In the genomic region with DNA sequence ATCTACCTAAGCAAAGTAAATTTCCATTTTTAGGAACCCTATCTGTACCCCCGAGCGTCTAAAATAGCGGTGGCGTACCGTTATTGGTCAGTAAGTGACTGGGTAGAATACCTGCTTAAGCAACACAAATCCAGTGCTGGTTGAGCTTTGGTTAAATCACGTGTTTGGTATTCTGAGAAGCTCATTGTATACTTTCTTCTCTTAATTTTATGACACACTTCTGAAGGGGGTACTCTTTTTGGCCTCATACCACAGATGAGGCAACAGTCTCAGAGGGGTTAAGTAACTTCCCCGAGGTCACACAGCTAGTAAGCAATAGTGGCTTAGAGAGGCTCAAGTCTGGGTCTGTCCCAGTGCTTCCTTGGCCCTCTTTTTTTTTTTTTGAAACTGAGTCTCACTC, we compare ENCODE assay signal across 31 cellular contexts.
DNase-seq lines count a peak whose midpoint lies in the region; ATAC-seq and TF ChIP-seq lines count a peak whose summit lies in the region.
"Had no signal": no experiment of that assay in that cellular context is flagged by ENCODE, and none has a peak within 500 bp of the region (broad histone marks: within the 10 kb centered on the region; RNA-seq: fewer than 3 reads in every experiment).

No MANE protein-coding gene starts in this region.

- no peak for DNase-seq in activated CD4-positive, alpha-beta T cell treated with anti-CD3 and anti-CD28 coated beads, Interleukin-2, amount 10 ng/mL, durations not matched to agents 7 days and 5 days
- DNase-seq in activated CD4-positive, alpha-beta T cell treated with anti-CD3 and anti-CD28 coated beads, Interleukin-2, amount 50 U/mL, for 1 hour = no peak
- DNase-seq in Panc1 (ENCODE audit: low read depth, low spot score) = no peak
- DNase-seq in fibroblast of villous mesenchyme (ENCODE audit: low read depth) = peak; percentile 56
- no peak for DNase-seq in SW480 (ENCODE audit: low spot score)
- DNase-seq: 8988T; activated CD4-positive, alpha-beta T cell treated with anti-CD3 and anti-CD28 coated beads, Interleukin-2, amount 10 ng/mL, durations not matched to agents 24 days and 14 days; activated effector memory CD4-positive, alpha-beta T cell treated with Interleukin-2 at 50 U/mL for 16 hours; activated naive CD8-positive, alpha-beta T cell treated with anti-CD3 and anti-CD28 coated beads for 36 hours; activated T-cell treated with anti-CD3 and anti-CD28 coated beads, Interleukin-2, amount 50 U/mL, for 1 hour; CD4-positive, alpha-beta T cell; colonic mucosa; effector CD4-positive, alpha-beta T cell; glutamatergic neuron; Karpas-422; NCI-H1048; NCI-H2107; NCI-H446 treated with DMSO at 0.1 percent for 48 hours; NCI-H82; SIG-M5; substantia nigra; SW 1271; T1000 had no signal

- peaks cover 30% of the 10 kb centered on the region for H3K4me1 ChIP-seq in Panc1 (ENCODE audit: control insufficient read depth, insufficient read depth, low read length)
- peaks cover 29% of the 10 kb centered on the region for H3K4me1 ChIP-seq in thymus (ENCODE audit: control insufficient read depth, insufficient read depth, low read length)
- H3K4me1 ChIP-seq: ascending aorta, colonic mucosa had no signal

- CTCF ChIA-PET in activated CD4-positive, alpha-beta T cell treated with anti-CD3 and anti-CD28 coated beads, Interleukin-2, amount 10 ng/mL, durations not matched to agents 7 days and 5 days (lab: Charles Lee) = interaction anchor here (1.1 kb wide), 1 partner anchor 10 kb away, joined by 3 read pairs; no protein-coding TSS in a partner anchor
- CTCF ChIA-PET in Panc1 (lab: Charles Lee) = no interaction called here

- H3K9me3 ChIP-seq in Panc1 (ENCODE audit: control insufficient read depth, insufficient read depth, low read depth, low read length) (no peaks in the 10 kb centered on the region), thymus (ENCODE audit: control insufficient read depth) (no peaks in the 10 kb centered on the region)
- H3K9me3 ChIP-seq: ascending aorta, colonic mucosa had no signal

- H3K36me3 Mint-ChIP-seq in activated CD4-positive, alpha-beta T cell treated with anti-CD3 and anti-CD28 coated beads, Interleukin-2, amount 10 ng/mL, durations not matched to agents 7 days and 5 days (ENCODE audit: low read depth) = no peaks in the 10 kb centered on the region
- H3K36me3 Mint-ChIP-seq: activated naive CD8-positive, alpha-beta T cell treated with anti-CD3 and anti-CD28 coated beads for 36 hours; stimulated activated memory B cell treated with anti-CD40 and anti-IgM and Interleukin-4, amounts not matched to agents 10 μg/mL and 1 μg/mL and 100 μg/mL, for 72 hours; type B pancreatic cell had no signal

- no peaks in the 10 kb centered on the region for H3K9me3 Mint-ChIP-seq in activated CD4-positive, alpha-beta T cell treated with anti-CD3 and anti-CD28 coated beads, Interleukin-2, amount 10 ng/mL, durations not matched to agents 7 days and 5 days
- H3K9me3 Mint-ChIP-seq: activated CD4-positive, alpha-beta T cell treated with anti-CD3 and anti-CD28 coated beads, Interleukin-2, amount 10 ng/mL, durations not matched to agents 24 days and 14 days; activated naive CD8-positive, alpha-beta T cell treated with anti-CD3 and anti-CD28 coated beads for 36 hours; CD4-positive, alpha-beta T cell; stimulated activated memory B cell treated with anti-CD40 and anti-IgM and Interleukin-4, amounts not matched to agents 10 μg/mL and 1 μg/mL and 100 μg/mL, for 72 hours; type B pancreatic cell had no signal

- intact Hi-C loops in Panc1 (cut with micrococcal nuclease; ENCODE audit: unreplicated experiment) = no loop called here

- ATAC-seq in Panc1 = no peak
- no peak for ATAC-seq in HG03378 (IDR thresholded peaks at IDR 0.05; ENCODE audit: unreplicated experiment)
- no peak for ATAC-seq in HG03196 (IDR thresholded peaks at IDR 0.05; ENCODE audit: unreplicated experiment)
- ATAC-seq: stimulated activated memory B cell treated with anti-CD40 and anti-IgM and Interleukin-4, amounts not matched to agents 10 μg/mL and 1 μg/mL and 100 μg/mL, for 72 hours had no signal

- POLR2A ChIA-PET in activated CD4-positive, alpha-beta T cell treated with anti-CD3 and anti-CD28 coated beads, Interleukin-2, amount 10 ng/mL, durations not matched to agents 7 days and 5 days (lab: Charles Lee) = no interaction called here
- POLR2A ChIA-PET in Panc1 (lab: Charles Lee) = no interaction called here

- peaks cover 26% of the 10 kb centered on the region for H3K4me1 Mint-ChIP-seq in activated CD4-positive, alpha-beta T cell treated with anti-CD3 and anti-CD28 coated beads, Interleukin-2, amount 10 ng/mL, durations not matched to agents 7 days and 5 days
- H3K4me1 Mint-ChIP-seq: stimulated activated memory B cell treated with anti-CD40 and anti-IgM and Interleukin-4, amounts not matched to agents 10 μg/mL and 1 μg/mL and 100 μg/mL, for 72 hours had no signal

- 58% methylated on average over 7 of the region's 7 CpGs for WGBS in thymus

- peaks cover 4% of the 10 kb centered on the region for H3K27me3 Mint-ChIP-seq in activated CD4-positive, alpha-beta T cell treated with anti-CD3 and anti-CD28 coated beads, Interleukin-2, amount 10 ng/mL, durations not matched to agents 7 days and 5 days
- H3K27me3 Mint-ChIP-seq: activated CD4-positive, alpha-beta T cell treated with anti-CD3 and anti-CD28 coated beads, Interleukin-2, amount 10 ng/mL, durations not matched to agents 24 days and 14 days had no signal

- no peak overlapping the region for H3K4me3 Mint-ChIP-seq in activated CD4-positive, alpha-beta T cell treated with anti-CD3 and anti-CD28 coated beads, Interleukin-2, amount 10 ng/mL, durations not matched to agents 7 days and 5 days
- H3K4me3 Mint-ChIP-seq: activated CD4-positive, alpha-beta T cell treated with anti-CD3 and anti-CD28 coated beads, Interleukin-2, amount 10 ng/mL, durations not matched to agents 24 days and 14 days; activated naive CD8-positive, alpha-beta T cell treated with anti-CD3 and anti-CD28 coated beads for 36 hours; CD4-positive, alpha-beta T cell; stimulated activated memory B cell treated with anti-CD40 and anti-IgM and Interleukin-4, amounts not matched to agents 10 μg/mL and 1 μg/mL and 100 μg/mL, for 72 hours; type B pancreatic cell had no signal

- TF ChIP-seq CTCF in Panc1 (IDR thresholded peaks at IDR 0.05) (no peak), fibroblast of villous mesenchyme (IDR thresholded peaks at IDR 0.05; ENCODE audit: insufficient read depth, low read depth, low read length) (no peak)

- BruUV-seq in Panc1 (replicated peaks; lab: Mats Ljungman, UMichigan) = no TSS peak

- H3K36me3 ChIP-seq in Panc1 (ENCODE audit: control insufficient read depth, insufficient read depth, low read length) (no peaks in the 10 kb centered on the region), thymus (ENCODE audit: control insufficient read depth, insufficient read depth) (no peaks in the 10 kb centered on the region)
- H3K36me3 ChIP-seq: ascending aorta, cardiac muscle cell, colonic mucosa had no signal

- in situ Hi-C loops in Panc1 (cut with HindIII; ENCODE audit: low pct_unique_long_range_greater_than_20kb, low sequenced_read_pairs) = no loop called here

- H3K4me3 ChIP-seq in Panc1 (ENCODE audit: low read depth in 2 of 2, low read length in 2 of 2) (no peak overlapping the region), fibroblast of villous mesenchyme (ENCODE audit: low read depth, low read length) (no peak overlapping the region), thymus (ENCODE audit: low read length) (no peak overlapping the region)
- H3K4me3 ChIP-seq: ascending aorta, cardiac muscle cell, colonic mucosa had no signal

- no peaks in the 10 kb centered on the region for H3K27me3 ChIP-seq in Panc1 (ENCODE audit: control insufficient read depth, insufficient read depth, low read length)
- no peaks in the 10 kb centered on the region for H3K27me3 ChIP-seq in thymus (ENCODE audit: control insufficient read depth, insufficient read depth)
- H3K27me3 ChIP-seq: ascending aorta, cardiac muscle cell, colonic mucosa had no signal

- H3K27ac ChIP-seq in Panc1 (ENCODE audit: low read length) (peak overlapping the region; percentile 44; the same call in 1 of the 2 replicates), thymus (ENCODE audit: low read depth) (peak overlapping the region; percentile 36)
- H3K27ac ChIP-seq: ascending aorta, cardiac muscle cell, colonic mucosa had no signal

- peak overlapping the region; percentile 86 for H3K27ac Mint-ChIP-seq in activated CD4-positive, alpha-beta T cell treated with anti-CD3 and anti-CD28 coated beads, Interleukin-2, amount 10 ng/mL, durations not matched to agents 7 days and 5 days
- H3K27ac Mint-ChIP-seq: activated CD4-positive, alpha-beta T cell treated with anti-CD3 and anti-CD28 coated beads, Interleukin-2, amount 10 ng/mL, durations not matched to agents 24 days and 14 days; activated naive CD8-positive, alpha-beta T cell treated with anti-CD3 and anti-CD28 coated beads for 36 hours; CD4-positive, alpha-beta T cell; progenitor cell of endocrine pancreas; stimulated activated memory B cell treated with anti-CD40 and anti-IgM and Interleukin-4, amounts not matched to agents 10 μg/mL and 1 μg/mL and 100 μg/mL, for 72 hours; type B pancreatic cell had no signal
